In genomic region chr10:34236927-34237326, GRCh38 we compare ENCODE assay signal across 16 cellular contexts.
DNase-seq lines count a peak whose midpoint lies in the region; ATAC-seq and TF ChIP-seq lines count a peak whose summit lies in the region.
"Had no signal": no experiment of that assay in that cellular context is flagged by ENCODE, and none has a peak within 500 bp of the region (broad histone marks: within the 10 kb centered on the region; RNA-seq: fewer than 3 reads in every experiment).

No MANE protein-coding gene starts in this region.

- TF ChIP-seq EP300 in upper lobe of left lung (IDR thresholded peaks at IDR 0.05) = no peak
- no peak for TF ChIP-seq EP300 in gastroesophageal sphincter (IDR thresholded peaks at IDR 0.05)

- H3K4me1 ChIP-seq in neural progenitor cell (peaks cover 30% of the 10 kb centered on the region), upper lobe of left lung (peaks cover 0 to 3% (median 0%) of the 10 kb centered on the region in 4 donors), gastroesophageal sphincter (peaks cover 0 to 22% (median 0%) of the 10 kb centered on the region in 3 donors)
- H3K4me1 ChIP-seq: breast epithelium had no signal

- peaks cover 3% of the 10 kb centered on the region for H3F3A ChIP-seq in neural progenitor cell (ENCODE audit: low read depth)

- no peak overlapping the region for H3K27ac Mint-ChIP-seq in neural progenitor cell
- H3K27ac Mint-ChIP-seq: activated CD8-positive, alpha-beta T cell treated with anti-CD3 and anti-CD28 coated beads for 36 hours; CD8-positive, alpha-beta T cell; nephron progenitor cell had no signal

- no peak overlapping the region for H2AFZ ChIP-seq in neural progenitor cell (replicated peaks)

- no peaks in the 10 kb centered on the region for H3K27me3 ChIP-seq in WERI-Rb-1 (ENCODE audit: insufficient read depth, low read depth, severe bottlenecking)
- no peaks in the 10 kb centered on the region for H3K27me3 ChIP-seq in neural progenitor cell
- H3K27me3 ChIP-seq in upper lobe of left lung = no peaks in the 10 kb centered on the region
- H3K27me3 ChIP-seq in gastroesophageal sphincter = no peaks in the 10 kb centered on the region
- H3K27me3 ChIP-seq: breast epithelium, SJSA1, stomach had no signal

- peaks cover 2% of the 10 kb centered on the region for H3K36me3 Mint-ChIP-seq in neural progenitor cell
- H3K36me3 Mint-ChIP-seq: CD8-positive, alpha-beta T cell had no signal

- no peaks in the 10 kb centered on the region for H4K20me1 ChIP-seq in neural progenitor cell (ENCODE audit: low read depth)

- no peak overlapping the region for H3K9ac ChIP-seq in neural progenitor cell

- peak overlapping the region; percentile 11 for H3K4me2 ChIP-seq in neural progenitor cell

- DNase-seq in KBM-7 = peak; percentile 7
- no peak for DNase-seq in WERI-Rb-1
- peak; percentile 15 for DNase-seq in neural progenitor cell (ENCODE audit: low spot score)
- no peak for DNase-seq in upper lobe of left lung
- DNase-seq in CD1c-positive myeloid dendritic cell (ENCODE audit: extremely low spot score) = no peak
- DNase-seq: activated CD8-positive, alpha-beta T cell treated with anti-CD3 and anti-CD28 coated beads for 36 hours; activated naive CD4-positive, alpha-beta T cell; CD8-positive, alpha-beta T cell; NCI-H1092 treated with DMSO at 0.1 percent for 48 hours; nephron progenitor cell; stomach had no signal

- TF ChIP-seq CTCF in WERI-Rb-1 (IDR thresholded peaks at IDR 0.05; ENCODE audit: low read depth, low read length) (no peak), neural progenitor cell (IDR thresholded peaks at IDR 0.05) (no peak), upper lobe of left lung (IDR thresholded peaks at IDR 0.05) (no peak), gastroesophageal sphincter (IDR thresholded peaks at IDR 0.05) (no peak)

- H3K9me3 ChIP-seq in WERI-Rb-1 (ENCODE audit: severe bottlenecking) (no peaks in the 10 kb centered on the region), neural progenitor cell (ENCODE audit: low read depth) (no peaks in the 10 kb centered on the region), upper lobe of left lung (no peaks in the 10 kb centered on the region), gastroesophageal sphincter (no peaks in the 10 kb centered on the region)
- H3K9me3 ChIP-seq: breast epithelium, SJSA1, stomach had no signal

- H3K36me3 ChIP-seq in WERI-Rb-1 (no peaks in the 10 kb centered on the region), neural progenitor cell (no peaks in the 10 kb centered on the region), upper lobe of left lung (no peaks in the 10 kb centered on the region), gastroesophageal sphincter (no peaks in the 10 kb centered on the region)
- H3K36me3 ChIP-seq: breast epithelium, SJSA1, stomach had no signal

- peaks cover 2% of the 10 kb centered on the region for H3K27me3 Mint-ChIP-seq in neural progenitor cell (ENCODE audit: insufficient read depth, low read depth)

- H3K79me2 ChIP-seq in neural progenitor cell (ENCODE audit: low read depth) = no peaks in the 10 kb centered on the region

- H3K4me3 ChIP-seq in WERI-Rb-1 (ENCODE audit: low read depth, low read length) (no peak overlapping the region), neural progenitor cell (no peak overlapping the region), upper lobe of left lung (no peak overlapping the region), gastroesophageal sphincter (no peak overlapping the region)
- H3K4me3 ChIP-seq: breast epithelium, SJSA1, stomach had no signal

- H3K9me3 Mint-ChIP-seq in neural progenitor cell = no peaks in the 10 kb centered on the region
- H3K9me3 Mint-ChIP-seq: activated CD8-positive, alpha-beta T cell treated with anti-CD3 and anti-CD28 coated beads for 36 hours; CD8-positive, alpha-beta T cell had no signal

- no peak overlapping the region for H3K4me3 Mint-ChIP-seq in neural progenitor cell
- H3K4me3 Mint-ChIP-seq: activated CD8-positive, alpha-beta T cell treated with anti-CD3 and anti-CD28 coated beads for 36 hours; CD8-positive, alpha-beta T cell; nephron progenitor cell had no signal

- in situ Hi-C loops in KBM-7 (cut with MboI; ENCODE audit: low pct_unique_long_range_greater_than_20kb, low sequenced_read_pairs) = no loop called here

- ATAC-seq in GM19397 (IDR thresholded peaks at IDR 0.05; ENCODE audit: unreplicated experiment) = peak; percentile 79
- ATAC-seq in upper lobe of left lung (ENCODE audit: low FRiP score in 2 of 2) = no peak
- ATAC-seq in gastroesophageal sphincter = no peak
- ATAC-seq: activated CD8-positive, alpha-beta T cell treated with anti-CD3 and anti-CD28 coated beads for 36 hours; CD8-positive, alpha-beta T cell; left lobe of liver had no signal

- no peak for TF ChIP-seq POLR2A in upper lobe of left lung (IDR thresholded peaks at IDR 0.05)
- no peak for TF ChIP-seq POLR2A in gastroesophageal sphincter (IDR thresholded peaks at IDR 0.05)

- WGBS in upper lobe of left lung, 2 donors = 56 to 63% methylated on average over 4 of the region's 4 CpGs
- 75 to 86% methylated on average over 4 of the region's 4 CpGs for WGBS in gastroesophageal sphincter (ENCODE audit: low coverage in 1 of 2), 2 donors

- peaks cover 41% of the 10 kb centered on the region for H3K4me1 Mint-ChIP-seq in neural progenitor cell

- H3K27ac ChIP-seq in WERI-Rb-1 = 0 out of 2 replicates have a peak overlapping the region, but pooled peaks have one; percentile 22
- H3K27ac ChIP-seq in neural progenitor cell = peak overlapping the region; percentile 30
- no peak overlapping the region for H3K27ac ChIP-seq in upper lobe of left lung
- H3K27ac ChIP-seq in gastroesophageal sphincter = no peak overlapping the region
- H3K27ac ChIP-seq: breast epithelium, SJSA1, stomach had no signal

Comparison
In these comparisons a context has a peak if more than half of its experiments do, and no peak if none do; other contexts are left out.
1. DNase-seq: peak in KBM-7 (single experiment) and neural progenitor cell (single experiment); none in WERI-Rb-1 (single experiment), upper lobe of left lung (0 of 2) and CD1c-positive myeloid dendritic cell (single experiment).
2. H3K27ac ChIP-seq: peak in WERI-Rb-1 (single experiment) and neural progenitor cell (single experiment); none in upper lobe of left lung (0 of 4) and gastroesophageal sphincter (0 of 4).